ENCODE assay signal across 20 cellular contexts in the genomic region with DNA sequence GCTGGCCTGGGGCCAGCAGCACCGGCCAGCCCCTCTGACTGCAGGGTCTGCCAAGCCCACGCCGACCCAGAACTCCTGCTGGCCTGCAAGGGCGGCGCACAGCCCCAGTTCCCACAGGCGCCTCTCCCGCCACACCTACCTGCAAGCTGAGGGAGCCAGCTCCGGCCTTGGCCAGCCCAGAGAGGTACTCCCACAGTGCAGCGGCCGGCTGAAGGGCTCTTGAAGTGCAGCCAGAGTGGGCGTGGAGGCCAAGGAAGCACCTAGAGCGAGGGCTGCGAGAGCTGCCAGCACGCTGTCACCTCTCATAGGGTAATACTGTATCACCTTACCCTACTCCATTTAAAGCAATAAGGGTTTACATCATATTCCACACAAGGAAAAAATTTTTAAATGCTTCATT. TPM values are rescaled to one million over a fixed set of nuclear protein-coding genes. Genes with fewer than 3 reads are reported as not detected.
"Had no signal": no experiment of that assay in that cellular context is flagged by ENCODE, and none has a peak within 500 bp of the region (broad histone marks: within the 10 kb centered on the region; RNA-seq: fewer than 3 reads in every experiment).

No MANE protein-coding gene starts in this region.

- H3K4me3 ChIP-seq: dorsolateral prefrontal cortex, hepatocyte, mucosa of descending colon, right atrium auricular region, sigmoid colon, skin epidermis, stomach, thoracic aorta had no signal

- H3K4me1 Mint-ChIP-seq: naive thymus-derived CD8-positive, alpha-beta T cell; stimulated activated naive B cell treated with anti-CD40 and anti-IgM and Interleukin-4, amounts not matched to agents 10 μg/mL and 1 μg/mL and 100 μg/mL, for 72 hours had no signal

- H3K4me3 Mint-ChIP-seq: naive thymus-derived CD8-positive, alpha-beta T cell; stimulated activated naive B cell treated with anti-CD40 and anti-IgM and Interleukin-4, amounts not matched to agents 10 μg/mL and 1 μg/mL and 100 μg/mL, for 72 hours had no signal

- H3K36me3 Mint-ChIP-seq: naive thymus-derived CD8-positive, alpha-beta T cell; stimulated activated naive B cell treated with anti-CD40 and anti-IgM and Interleukin-4, amounts not matched to agents 10 μg/mL and 1 μg/mL and 100 μg/mL, for 72 hours had no signal

- H3K36me3 ChIP-seq: neutrophil, right atrium auricular region, sigmoid colon, stomach, thoracic aorta had no signal

- H3K4me1 ChIP-seq: right atrium auricular region, sigmoid colon, stomach had no signal

- H3K9me3 ChIP-seq: mucosa of descending colon, neutrophil, right atrium auricular region, sigmoid colon, stomach, thoracic aorta had no signal

- H3K27ac Mint-ChIP-seq: naive thymus-derived CD8-positive, alpha-beta T cell; stimulated activated naive B cell treated with anti-CD40 and anti-IgM and Interleukin-4, amounts not matched to agents 10 μg/mL and 1 μg/mL and 100 μg/mL, for 72 hours had no signal

- H3K9me3 Mint-ChIP-seq: naive thymus-derived CD8-positive, alpha-beta T cell; stimulated activated naive B cell treated with anti-CD40 and anti-IgM and Interleukin-4, amounts not matched to agents 10 μg/mL and 1 μg/mL and 100 μg/mL, for 72 hours had no signal

- ATAC-seq: mucosa of descending colon; naive thymus-derived CD8-positive, alpha-beta T cell; stimulated activated naive B cell treated with anti-CD40 and anti-IgM and Interleukin-4, amounts not matched to agents 10 μg/mL and 1 μg/mL and 100 μg/mL, for 72 hours had no signal

- DNase-seq: cortex of kidney; dorsolateral prefrontal cortex; effector CD8-positive, alpha-beta T cell; foreskin melanocyte; mucosa of descending colon; naive thymus-derived CD8-positive, alpha-beta T cell; sigmoid colon; stimulated activated CD4-positive, alpha-beta T cell treated with anti-CD3 and anti-CD28 coated beads, Interleukin-2, amount 100 ng/mL, for 24 hours; stimulated activated CD4-positive, alpha-beta T cell treated with anti-CD3 and anti-CD28 coated beads, Interleukin-4, amount 100 ng/mL, for 4 hours; stimulated activated naive B cell treated with anti-CD40 and anti-IgM and Interleukin-4, amounts not matched to agents 10 μg/mL and 1 μg/mL and 100 μg/mL, for 72 hours; stomach; trophoblast cell had no signal

- H3K27me3 Mint-ChIP-seq: naive thymus-derived CD8-positive, alpha-beta T cell; stimulated activated naive B cell treated with anti-CD40 and anti-IgM and Interleukin-4, amounts not matched to agents 10 μg/mL and 1 μg/mL and 100 μg/mL, for 72 hours had no signal

- H3K27ac ChIP-seq: dorsolateral prefrontal cortex, hepatocyte, neutrophil, right atrium auricular region, sigmoid colon, skin epidermis, stomach, thoracic aorta had no signal

- H3K27me3 ChIP-seq: dorsolateral prefrontal cortex, hepatocyte, neutrophil, right atrium auricular region, sigmoid colon, stomach had no signal

RNA-seq across cellular contexts. Expression of gene RBMY1J, which starts 35.8 kb away (rescaled TPM):
- total RNA-seq: dorsolateral prefrontal cortex; hepatocyte; kidney epithelial cell; lower leg skin; mucosa of descending colon; naive thymus-derived CD8-positive, alpha-beta T cell; osteoblast; right atrium auricular region; sigmoid colon; stomach; thoracic aorta had no signal
